ENCODE assay signal across 8 cellular contexts in the genomic region with DNA sequence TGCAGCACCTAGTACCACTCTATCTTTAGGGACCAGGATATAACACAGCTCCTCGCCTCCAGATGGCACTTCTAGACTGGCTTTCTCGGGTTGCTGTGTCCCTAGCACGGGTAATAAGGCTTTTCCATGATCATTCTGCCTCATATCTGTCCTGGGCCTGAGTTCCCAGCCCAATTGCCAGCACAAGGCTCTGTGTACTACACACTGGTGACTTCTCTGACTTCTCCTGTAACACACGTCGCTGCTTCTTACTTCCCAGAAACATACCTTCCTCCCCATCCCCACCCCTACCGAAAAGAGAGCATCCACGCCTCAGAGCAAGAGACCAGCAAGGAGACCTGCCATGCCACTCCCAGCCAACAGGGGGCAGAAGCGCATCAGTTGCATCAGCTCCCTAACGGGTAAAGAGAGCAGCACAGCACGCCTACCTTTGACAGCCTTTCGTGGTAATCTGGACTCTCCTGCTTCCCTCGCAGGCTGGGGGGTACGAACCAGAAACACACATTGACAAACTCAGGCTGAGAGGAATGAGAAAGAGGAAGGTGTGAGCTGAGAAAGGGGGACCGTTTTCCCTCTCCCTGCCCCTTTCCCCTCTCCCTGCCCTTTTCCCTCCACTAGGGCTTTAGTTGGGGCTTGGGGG. TPM values are rescaled to one million over a fixed set of nuclear protein-coding genes. Genes with fewer than 3 reads are reported as not detected.
A peak's percentile ranks its signal among the peaks of the same experiment; 100 is the strongest.
DNase-seq lines count a peak whose midpoint lies in the region; ATAC-seq and TF ChIP-seq lines count a peak whose summit lies in the region.

No MANE protein-coding gene starts in this region.

- peak; percentile 99 for TF ChIP-seq CTCF in GM13976 (IDR thresholded peaks at IDR 0.05; ENCODE audit: borderline replicate concordance, control extremely low read depth, extremely low read depth, insufficient read depth, missing control alignments)

- DNase-seq in GM13976 (ENCODE audit: low spot score) (peak; percentile 95), NCI-H460 (ENCODE audit: extremely low read depth, low read depth) (peak; percentile 84), kidney tubule cell (ENCODE audit: low spot score) (peak; percentile 74)
- DNase-seq in activated CD4-positive, CD25-positive, alpha-beta regulatory T cell treated with anti-CD3 and anti-CD28 coated beads, Interleukin-2, amount 50 U/mL, for 72 hours = peak; percentile 89
- DNase-seq in central memory CD4-positive, alpha-beta T cell = peak; percentile 82
- DNase-seq in stimulated activated CD4-positive, alpha-beta T cell treated with anti-CD3 and anti-CD28 coated beads, Interleukin-4, amount 100 ng/mL, for 1 hour = peak; percentile 90

- ATAC-seq in HG03196 (IDR thresholded peaks at IDR 0.05; ENCODE audit: unreplicated experiment) (peak; percentile 87), HG03135 (IDR thresholded peaks at IDR 0.05; ENCODE audit: unreplicated experiment) (no peak)

- in situ Hi-C loops in GM13976 (cut with MboI; ENCODE audit: low sequenced_read_pairs, unreplicated experiment) = loop anchor here (10.0 kb wide), 1 partner anchor 125 kb away; no protein-coding TSS in a partner anchor

RNA-seq across cellular contexts. Expression of a gene that starts 21.2 kb away (rescaled TPM):
- total RNA-seq in NCI-H460 (2014; rRNA removed; shearing (Covaris generic)) = 12.3 and 14.9 TPM in 2 replicates
- 14.2 and 15.1 TPM in 2 replicates for polyA plus RNA-seq in NCI-H460 (2014; cell fraction: nucleus; rRNA removed)

RNA-seq across cellular contexts. Expression of a gene that starts 21.4 kb away (rescaled TPM):
- total RNA-seq in NCI-H460 (2014; rRNA removed; shearing (Covaris generic)) = 5.6 and 12.6 TPM in 2 replicates
- 37.7 and 94.6 TPM in 2 replicates for polyA plus RNA-seq in NCI-H460 (2014; cell fraction: nucleus; rRNA removed)

RNA-seq across cellular contexts. Expression of a gene that starts 47.7 kb away (rescaled TPM):
- not detected in 2 replicates for total RNA-seq in NCI-H460 (2014; rRNA removed; shearing (Covaris generic))
- 0.54 TPM in 1 of 2 replicates, not detected in the other for polyA plus RNA-seq in NCI-H460 (2014; cell fraction: nucleus; rRNA removed)

RNA-seq across cellular contexts. Expression of a gene that starts 56.0 kb away (rescaled TPM):
- not detected in 2 replicates for total RNA-seq in NCI-H460 (2014; rRNA removed; shearing (Covaris generic))
- polyA plus RNA-seq in NCI-H460 (2014; cell fraction: nucleus; rRNA removed) = not detected in 2 replicates
